In the genomic region with DNA sequence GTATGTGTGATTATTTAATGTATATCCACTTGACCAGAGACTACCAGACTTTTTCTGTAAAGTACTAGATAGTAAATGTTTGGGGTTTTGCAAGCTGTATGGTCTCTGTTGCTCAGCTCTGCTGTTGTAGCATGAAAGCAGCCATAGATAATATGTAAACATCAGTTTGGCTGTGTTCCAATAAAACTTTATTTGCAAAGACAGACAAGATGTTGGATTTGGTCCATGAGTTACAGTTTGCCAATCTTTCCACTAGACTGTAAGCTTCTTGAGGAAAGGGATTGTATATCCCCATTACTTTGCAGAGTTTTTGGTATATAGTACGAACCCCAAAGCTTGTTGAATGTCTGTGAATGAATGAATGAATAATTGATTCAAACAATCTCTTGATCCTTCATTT, we compare ENCODE assay signal across 14 cellular contexts. TPM values are rescaled to one million over a fixed set of nuclear protein-coding genes. Genes with fewer than 3 reads are reported as not detected.
A peak's percentile ranks its signal among the peaks of the same experiment; 100 is the strongest.
DNase-seq lines count a peak whose midpoint lies in the region; ATAC-seq, FAIRE-seq and TF ChIP-seq lines count a peak whose summit lies in the region.
"Had no signal": no experiment of that assay in that cellular context is flagged by ENCODE, and none has a peak within 500 bp of the region (broad histone marks: within the 10 kb centered on the region; RNA-seq: fewer than 3 reads in every experiment).

No MANE protein-coding gene starts in this region.

- BruUV-seq in GM12878 (replicated peaks; lab: Mats Ljungman, UMichigan): no TSS peak

- H3K36me3 ChIP-seq in GM12878 (ENCODE audit: control insufficient read depth in 2 of 2, insufficient read depth in 2 of 2, low read length in 1 of 2): peaks cover 10 to 44% of the 10 kb centered on the region in 2 experiments

- H3K4me2 ChIP-seq in GM12878 (ENCODE audit: control insufficient read depth, insufficient read depth): no peak overlapping the region; the same call in 1 of the 2 replicates

- no peak overlapping the region for H3K27ac ChIP-seq in GM12878 (ENCODE audit: control insufficient read depth, insufficient read depth)
- H3K27ac ChIP-seq: C4-2B had no signal

- H3K27me3 Mint-ChIP-seq in activated CD4-positive, alpha-beta T cell treated with anti-CD3 and anti-CD28 coated beads for 36 hours: no peaks in the 10 kb centered on the region
- no peaks in the 10 kb centered on the region for H3K27me3 Mint-ChIP-seq in stimulated activated naive CD8-positive, alpha-beta T cell treated with anti-CD3 and anti-CD28 coated beads, Interleukin-15, Interleukin-2, amounts not matched to agents 100 ng/mL and 50 ng/mL, for 24 hours
- no peaks in the 10 kb centered on the region for H3K27me3 Mint-ChIP-seq in stimulated activated naive CD8-positive, alpha-beta T cell treated with anti-CD3 and anti-CD28 coated beads, Interleukin-15, amount 100 ng/mL, for 72 hours

- TF ChIP-seq EP300 in GM12878 (IDR thresholded peaks at IDR 0.05; ENCODE audit: borderline replicate concordance in 1 of 2, control insufficient read depth in 1 of 2, low read depth in 2 of 2, low read length in 2 of 2): no peak

- no peak for ATAC-seq in activated CD4-positive, alpha-beta T cell treated with anti-CD3 and anti-CD28 coated beads for 36 hours
- no peak for ATAC-seq in stimulated activated naive CD8-positive, alpha-beta T cell treated with anti-CD3 and anti-CD28 coated beads, Interleukin-15, Interleukin-2, amounts not matched to agents 100 U/mL and 50 U/mL, for 24 hours
- ATAC-seq in GM12878 (no peak), HG03159 (IDR thresholded peaks at IDR 0.05; ENCODE audit: unreplicated experiment) (no peak)
- ATAC-seq in stimulated activated naive CD8-positive, alpha-beta T cell treated with anti-CD3 and anti-CD28 coated beads, Interleukin-15, amount 100 ng/mL, for 72 hours: no peak

- peaks cover 32% of the 10 kb centered on the region for H3K79me2 ChIP-seq in GM12878 (ENCODE audit: control insufficient read depth, insufficient read depth, low read length)

- H2AFZ ChIP-seq in GM12878 (ENCODE audit: control insufficient read depth, low read depth, low read length): no peak overlapping the region

- no peak overlapping the region for H3K4me3 ChIP-seq in GM12878

- no peak for FAIRE-seq in GM12878 (lab: Jason Lieb, UNC)

- WGBS in GM12878 (ENCODE audit: insufficient coverage, insufficient replicate concordance, low lambda C conversion rate, missing lambda C conversion rate): 100% methylated on average over 1 of the region's 1 CpG

- H3K9me3 Mint-ChIP-seq in activated CD4-positive, alpha-beta T cell treated with anti-CD3 and anti-CD28 coated beads for 36 hours (ENCODE audit: low read depth): no peaks in the 10 kb centered on the region
- no peaks in the 10 kb centered on the region for H3K9me3 Mint-ChIP-seq in stimulated activated naive CD8-positive, alpha-beta T cell treated with anti-CD3 and anti-CD28 coated beads, Interleukin-15, Interleukin-2, amounts not matched to agents 100 ng/mL and 50 ng/mL, for 24 hours
- H3K9me3 Mint-ChIP-seq in stimulated activated naive CD8-positive, alpha-beta T cell treated with anti-CD3 and anti-CD28 coated beads, Interleukin-15, amount 100 ng/mL, for 72 hours: no peaks in the 10 kb centered on the region

- no peak for TF ChIP-seq CTCF in GM12878 (IDR thresholded peaks at IDR 0.05 in 2 of 3, conservative IDR thresholded peaks at IDR 0.05 in 1 of 3; ENCODE audit: control insufficient read depth in 2 of 3, extremely low read depth in 1 of 3, insufficient read depth in 1 of 3, low read depth in 3 of 3, low read length in 3 of 3)

- no peak for DNase-seq in activated CD4-positive, alpha-beta T cell treated with anti-CD3 and anti-CD28 coated beads for 36 hours
- no peak for DNase-seq in activated CD4-positive, alpha-beta T cell treated with anti-CD3 and anti-CD28 coated beads for 1 hour
- no peak for DNase-seq in stimulated activated naive CD8-positive, alpha-beta T cell treated with anti-CD3 and anti-CD28 coated beads, Interleukin-15, Interleukin-2, amounts not matched to agents 100 U/mL and 50 U/mL, for 24 hours
- DNase-seq in GM12878 (ENCODE audit: low read depth, low spot score): no peak
- DNase-seq in stimulated activated naive CD8-positive, alpha-beta T cell treated with anti-CD3 and anti-CD28 coated beads, Interleukin-15, amount 100 ng/mL, for 72 hours: no peak
- DNase-seq in inferior parietal cortex (ENCODE audit: extremely low spot score): no peak
- DNase-seq: EL, H7, NCI-H1048, NCI-H1694, SHP77 treated with DMSO at 0.1 percent for 48 hours had no signal

- SMC1A ChIA-PET in GM12878 (lab: Charles Lee; ENCODE audit: uncharacterized antibody, unreplicated experiment): interaction anchor here (0.6 to 3.4 kb wide), 10 partner anchors 11 to 93 kb away, joined by 3 to 14 read pairs (median 6); a partner anchor contains a TSS

- H3K4me3 Mint-ChIP-seq in activated CD4-positive, alpha-beta T cell treated with anti-CD3 and anti-CD28 coated beads for 36 hours: no peak overlapping the region
- H3K4me3 Mint-ChIP-seq in stimulated activated naive CD8-positive, alpha-beta T cell treated with anti-CD3 and anti-CD28 coated beads, Interleukin-15, Interleukin-2, amounts not matched to agents 100 ng/mL and 50 ng/mL, for 24 hours: peak overlapping the region; percentile 59
- H3K4me3 Mint-ChIP-seq in stimulated activated naive CD8-positive, alpha-beta T cell treated with anti-CD3 and anti-CD28 coated beads, Interleukin-15, amount 100 ng/mL, for 72 hours: peak overlapping the region; percentile 43 to 80

- CTCF ChIA-PET in activated CD4-positive, alpha-beta T cell treated with anti-CD3 and anti-CD28 coated beads for 36 hours (lab: Charles Lee): interaction anchor here (1.5 to 3.1 kb wide), 4 partner anchors 8 to 100 kb away, joined by 5 to 10 read pairs (median 6); a partner anchor contains a TSS
- CTCF ChIA-PET in GM12878 (lab: Yijun Ruan, JAX): interaction anchor here (1.2 to 2.0 kb wide), 4 partner anchors 9 to 99 kb away, joined by 3 to 9 read pairs (median 5); no protein-coding TSS in a partner anchor

- peaks cover 74% of the 10 kb centered on the region for H3K36me3 Mint-ChIP-seq in activated CD4-positive, alpha-beta T cell treated with anti-CD3 and anti-CD28 coated beads for 36 hours (ENCODE audit: low read depth)
- H3K36me3 Mint-ChIP-seq in stimulated activated naive CD8-positive, alpha-beta T cell treated with anti-CD3 and anti-CD28 coated beads, Interleukin-15, Interleukin-2, amounts not matched to agents 100 ng/mL and 50 ng/mL, for 24 hours (ENCODE audit: low read depth): peaks cover 88% of the 10 kb centered on the region

- H3K27me3 ChIP-seq in GM12878 (replicated peaks in 1 of 2; ENCODE audit: control insufficient read depth in 2 of 2, insufficient read depth in 2 of 2, low read length in 1 of 2): no peaks in the 10 kb centered on the region

- peak overlapping the region; percentile 79 for H3K27ac Mint-ChIP-seq in activated CD4-positive, alpha-beta T cell treated with anti-CD3 and anti-CD28 coated beads for 36 hours
- H3K27ac Mint-ChIP-seq in stimulated activated naive CD8-positive, alpha-beta T cell treated with anti-CD3 and anti-CD28 coated beads, Interleukin-15, Interleukin-2, amounts not matched to agents 100 ng/mL and 50 ng/mL, for 24 hours: peak overlapping the region; percentile 97
- peak overlapping the region in 1 of 2 donors; percentile 87 for H3K27ac Mint-ChIP-seq in stimulated activated naive CD8-positive, alpha-beta T cell treated with anti-CD3 and anti-CD28 coated beads, Interleukin-15, amount 100 ng/mL, for 72 hours

- RAD21 ChIA-PET in GM12878 (lab: Charles Lee; ENCODE audit: unreplicated experiment): interaction anchor here (0.7 to 2.8 kb wide), 6 partner anchors 8 to 100 kb away, joined by 3 to 14 read pairs (median 8); a partner anchor contains a TSS

- intact Hi-C loops in activated CD4-positive, alpha-beta T cell treated with anti-CD3 and anti-CD28 coated beads for 36 hours (cut with DNase I, micrococcal nuclease): no loop called here
- intact Hi-C loops in GM12878 (cut with micrococcal nuclease; ENCODE audit: unreplicated experiment): no loop called here

- no peak for TF ChIP-seq POLR2A in GM12878 (IDR thresholded peaks at IDR 0.05; ENCODE audit: low read depth, low read length)

- no peak for TF ChIP-seq RAD21 in GM12878 (IDR thresholded peaks at IDR 0.05; ENCODE audit: insufficient read depth, low read depth, low read length)

- in situ Hi-C loops in GM12878 (cut with MboI): no loop called here

- H3K9me3 ChIP-seq in GM12878 (replicated peaks; ENCODE audit: control insufficient read depth, insufficient read depth, low read length): no peaks in the 10 kb centered on the region

- no peaks in the 10 kb centered on the region for H4K20me1 ChIP-seq in GM12878 (ENCODE audit: control insufficient read depth, insufficient read depth)

- peaks cover 50% of the 10 kb centered on the region for H3K4me1 Mint-ChIP-seq in activated CD4-positive, alpha-beta T cell treated with anti-CD3 and anti-CD28 coated beads for 36 hours
- H3K4me1 Mint-ChIP-seq in stimulated activated naive CD8-positive, alpha-beta T cell treated with anti-CD3 and anti-CD28 coated beads, Interleukin-15, Interleukin-2, amounts not matched to agents 100 ng/mL and 50 ng/mL, for 24 hours (ENCODE audit: low read depth): peaks cover 79% of the 10 kb centered on the region
- peaks cover 61% of the 10 kb centered on the region for H3K4me1 Mint-ChIP-seq in stimulated activated naive CD8-positive, alpha-beta T cell treated with anti-CD3 and anti-CD28 coated beads, Interleukin-15, amount 100 ng/mL, for 72 hours

- H3K4me1 ChIP-seq in GM12878 (ENCODE audit: control insufficient read depth, insufficient read depth, low read length): peaks cover 13% of the 10 kb centered on the region

- POLR2A ChIA-PET in activated CD4-positive, alpha-beta T cell treated with anti-CD3 and anti-CD28 coated beads for 36 hours (lab: Charles Lee): interaction anchor here (0.6 to 1.1 kb wide), 2 partner anchors 100 to 972 kb away, joined by 4 to 7 read pairs; no protein-coding TSS in a partner anchor
- POLR2A ChIA-PET in GM12878 (lab: Charles Lee): interaction anchor here (0.5 to 1.8 kb wide), 5 partner anchors 11 to 49 kb away, joined by 3 to 9 read pairs (median 5); a partner anchor contains a TSS

- H3K9ac ChIP-seq in GM12878 (ENCODE audit: control insufficient read depth, insufficient read depth, low read length): no peak overlapping the region

RNA-seq across cellular contexts. Expression of a gene that starts 17.2 kb away (rescaled TPM):
- total RNA-seq in activated CD4-positive, alpha-beta T cell treated with anti-CD3 and anti-CD28 coated beads for 36 hours: 10 to 100 TPM; 42.7 to 55.9 TPM
- 245 and 256 TPM in 2 replicates for total RNA-seq in GM12878 (2013; cell fraction: nucleolus; rRNA removed)
- total RNA-seq in GM12878 (2014; rRNA removed) (35.5 and 41.1 TPM in 2 replicates), GM12878 (2014; rRNA removed; fragmentation: Illumina TruSeq; extraction: Trizol) (48.9 and 53.0 TPM in 2 replicates), GM12878 (2021) (49.3 and 52.4 TPM in 2 replicates)
- polyA plus RNA-seq in GM12878 (2011; ENCODE audit: low read depth): 13.0 TPM
- polyA plus RNA-seq in GM12878 (2011; rRNA removed) (27.8 and 35.1 TPM in 2 replicates), GM12878 (2014; fragmentation: Illumina TruSeq; extraction: Trizol) (47.5 and 56.1 TPM in 2 replicates), GM12878 (2014; fragmentation: Nextera tagmentation; extraction: Ambion mirVana) (10 to 100 TPM in 1 of 2 experiments, 1 to 10 TPM in 1; 6.3 to 17.7 TPM), GM12878 (2014; rRNA removed) (20.2 and 25.4 TPM in 2 replicates), GM12878 (2016; fragmentation: Nextera tagmentation; extraction: Ambion mirVana) (10 to 100 TPM; 21.9 to 25.4 TPM)
- 14.0 and 18.0 TPM in 2 replicates for polyA plus RNA-seq in GM12878 (2011; cell fraction: cytosol; rRNA removed)
- polyA plus RNA-seq in GM12878 (2011; cell fraction: nucleus; rRNA removed): 18.9 and 23.2 TPM in 2 replicates
- polyA plus RNA-seq in GM12878 (2012): 11.0 and 15.9 TPM in 2 replicates
- polyA minus RNA-seq in GM12878 (2011; rRNA and poly(A)+ RNA removed): 53.4 and 82.2 TPM in 2 replicates
- 21.5 and 23.4 TPM in 2 replicates for polyA minus RNA-seq in GM12878 (2011; cell fraction: cytosol; rRNA and poly(A)+ RNA removed)
- polyA minus RNA-seq in GM12878 (2011; cell fraction: nucleus; rRNA and poly(A)+ RNA removed): 21.8 and 37.1 TPM in 2 replicates
